Comparison of ENCODE assay signal across 9 cellular contexts in genomic region chr10:8055420-8056349, GRCh38. TPM values are rescaled to one million over a fixed set of nuclear protein-coding genes. Genes with fewer than 3 reads are reported as not detected.
DNase-seq lines count a peak whose midpoint lies in the region; ATAC-seq and TF ChIP-seq lines count a peak whose summit lies in the region.
"Had no signal": no experiment of that assay in that cellular context is flagged by ENCODE, and none has a peak within 500 bp of the region (broad histone marks: within the 10 kb centered on the region; RNA-seq: fewer than 3 reads in every experiment).

No MANE protein-coding gene starts in this region.

- H3K9ac ChIP-seq in HUES48 (ENCODE audit: low read depth, low read length): no peak overlapping the region
- peak overlapping the region; percentile 47 for H3K9ac ChIP-seq in mucosa of stomach (ENCODE audit: low read length)

- H3K4me3 ChIP-seq in A673 (ENCODE audit: low read depth, low read length, poor library complexity, severe bottlenecking) (peak overlapping the region; percentile 55), HUES48 (ENCODE audit: low read depth, low read length) (peak overlapping the region; percentile 57), coronary artery (peak overlapping the region; percentile 74), mucosa of stomach (ENCODE audit: low read length) (no peak overlapping the region)

- CTCF ChIA-PET in A673 (lab: Charles Lee): no interaction called here

- H3K36me3 ChIP-seq in A673 (ENCODE audit: insufficient read depth, low read length, poor library complexity, severe bottlenecking) (no peaks in the 10 kb centered on the region), HUES48 (ENCODE audit: control insufficient read depth, insufficient read depth, low read length) (no peaks in the 10 kb centered on the region), mucosa of stomach (ENCODE audit: control insufficient read depth, insufficient read depth, low read length) (no peaks in the 10 kb centered on the region)

- POLR2A ChIA-PET in A673 (lab: Charles Lee; ENCODE audit: low non-redundant PET): no interaction called here

- H3K27me3 ChIP-seq in A673 (replicated peaks; ENCODE audit: insufficient read depth, low read depth, low read length, poor library complexity): peaks cover 27% of the 10 kb centered on the region
- H3K27me3 ChIP-seq in HUES48 (ENCODE audit: control insufficient read depth, insufficient read depth, low read length): peaks cover 98% of the 10 kb centered on the region
- H3K27me3 ChIP-seq in mucosa of stomach (ENCODE audit: control insufficient read depth, insufficient read depth, low read length): peaks cover 95% of the 10 kb centered on the region

- DNase-seq in A673 (ENCODE audit: low spot score): no peak
- DNase-seq in coronary artery (ENCODE audit: low spot score): no peak
- no peak for DNase-seq in NCI-H226
- DNase-seq in NCI-H187 treated with DMSO at 0.1 percent for 48 hours (lab: John Stamatoyannopoulos, UW): no peak
- DNase-seq: DMS 273 treated with DMSO at 0.1 percent for 48 hours had no signal

- no peak overlapping the region for H3K27ac ChIP-seq in A673 (ENCODE audit: low read depth, low read length, poor library complexity, severe bottlenecking)
- H3K27ac ChIP-seq in HUES48 (ENCODE audit: low read depth, low read length): no peak overlapping the region
- H3K27ac ChIP-seq in coronary artery: peak overlapping the region in 1 of 2 donors; percentile 23

- no TSS peak for BruUV-seq in A673 (replicated peaks; lab: Mats Ljungman, UMichigan)

- H3K4me1 ChIP-seq in A673 (ENCODE audit: insufficient read depth, low read length, poor library complexity, severe bottlenecking) (peaks cover 20% of the 10 kb centered on the region), HUES48 (ENCODE audit: control insufficient read depth, insufficient read depth, low read length) (peaks cover 58% of the 10 kb centered on the region), mucosa of stomach (ENCODE audit: control insufficient read depth, insufficient read depth, low read length) (peaks cover 12% of the 10 kb centered on the region)

- no peak for ATAC-seq in HG02852 (IDR thresholded peaks at IDR 0.05; ENCODE audit: unreplicated experiment)
- no peak for ATAC-seq in HG03025 (IDR thresholded peaks at IDR 0.05; ENCODE audit: low FRiP score, unreplicated experiment)

- H3K9me3 ChIP-seq in A673 (ENCODE audit: low read depth, low read length, poor library complexity, severe bottlenecking) (no peaks in the 10 kb centered on the region), HUES48 (ENCODE audit: control insufficient read depth, insufficient read depth, low read length) (no peaks in the 10 kb centered on the region), mucosa of stomach (ENCODE audit: control insufficient read depth, low read length) (no peaks in the 10 kb centered on the region)

- TF ChIP-seq CTCF in A673 (conservative IDR thresholded peaks at IDR 0.05; ENCODE audit: low read depth, low read length) (no peak), coronary artery (IDR thresholded peaks at IDR 0.05) (no peak)

- intact Hi-C loops in A673 (cut with micrococcal nuclease; ENCODE audit: unreplicated experiment): loop anchor here (10.0 kb wide), 1 partner anchor 1149 kb away; no protein-coding TSS in a partner anchor

RNA-seq across cellular contexts. Expression of gene GATA3, which starts 1.2 kb away (rescaled TPM):
- 3.0 and 3.1 TPM in 2 replicates for total RNA-seq in A673 (2021)
